ENCODE assay signal across 11 cellular contexts in genomic region chr2:73980566-73980965, GRCh38. TPM values are rescaled to one million over a fixed set of nuclear protein-coding genes. Genes with fewer than 3 reads are reported as not detected.
DNase-seq lines count a peak whose midpoint lies in the region; ATAC-seq and TF ChIP-seq lines count a peak whose summit lies in the region.
"Had no signal": no experiment of that assay in that cellular context is flagged by ENCODE, and none has a peak within 500 bp of the region (broad histone marks: within the 10 kb centered on the region; RNA-seq: fewer than 3 reads in every experiment).

No MANE protein-coding gene starts in this region.

- no peak for ATAC-seq in stimulated activated naive CD8-positive, alpha-beta T cell treated with anti-CD3 and anti-CD28 coated beads, Interleukin-15, Interleukin-2, amounts not matched to agents 100 U/mL and 50 U/mL, for 24 hours
- ATAC-seq in activated B cell treated with CpG ODN at 0.5 μM for 24 hours (ENCODE audit: low read depth), result no peak
- no peak for ATAC-seq in GM18519 (IDR thresholded peaks at IDR 0.05; ENCODE audit: low FRiP score, unreplicated experiment)
- no peak for ATAC-seq in upper lobe of right lung

- no peak for DNase-seq in stimulated activated naive CD8-positive, alpha-beta T cell treated with anti-CD3 and anti-CD28 coated beads, Interleukin-15, Interleukin-2, amounts not matched to agents 100 U/mL and 50 U/mL, for 24 hours
- DNase-seq in activated B cell treated with CpG ODN at 0.5 μM for 24 hours, result no peak
- DNase-seq in D341Med (ENCODE audit: low spot score), result no peak
- no peak for DNase-seq in upper lobe of right lung
- no peak for DNase-seq in NCI-H1694 treated with DMSO at 0.1 percent for 48 hours (lab: John Stamatoyannopoulos, UW)
- DNase-seq: NCI-H2029 treated with DMSO at 0.1 percent for 48 hours had no signal

- H3K27ac Mint-ChIP-seq in stimulated activated naive CD8-positive, alpha-beta T cell treated with anti-CD3 and anti-CD28 coated beads, Interleukin-15, Interleukin-2, amounts not matched to agents 100 ng/mL and 50 ng/mL, for 24 hours, result no peak overlapping the region
- H3K27ac Mint-ChIP-seq in activated B cell treated with CpG ODN at 0.5 μM for 24 hours, result no peak overlapping the region

- H3K4me1 ChIP-seq in iPS-20b (ENCODE audit: insufficient read depth, low read length) (peaks cover 16% of the 10 kb centered on the region), upper lobe of right lung (peaks cover 51% of the 10 kb centered on the region)

- H3K9me3 ChIP-seq in iPS-20b (ENCODE audit: insufficient read depth, low read depth, low read length) (no peaks in the 10 kb centered on the region), upper lobe of right lung (no peaks in the 10 kb centered on the region)
- H3K9me3 ChIP-seq: SJSA1 had no signal

- intact Hi-C loops in activated B cell treated with CpG ODN at 0.5 μM for 24 hours (cut with micrococcal nuclease) (loop anchor here (5.0 kb wide), 3 partner anchors 33 to 217 kb away; partner anchors contain the start of gene MTHFD2), upper lobe of right lung (cut with DNase I) (no loop called here)

- no peaks in the 10 kb centered on the region for H3K9me3 Mint-ChIP-seq in stimulated activated naive CD8-positive, alpha-beta T cell treated with anti-CD3 and anti-CD28 coated beads, Interleukin-15, Interleukin-2, amounts not matched to agents 100 ng/mL and 50 ng/mL, for 24 hours
- H3K9me3 Mint-ChIP-seq in activated B cell treated with CpG ODN at 0.5 μM for 24 hours, result no peaks in the 10 kb centered on the region

- H3K4me1 Mint-ChIP-seq in stimulated activated naive CD8-positive, alpha-beta T cell treated with anti-CD3 and anti-CD28 coated beads, Interleukin-15, Interleukin-2, amounts not matched to agents 100 ng/mL and 50 ng/mL, for 24 hours (ENCODE audit: low read depth), result peaks cover 70% of the 10 kb centered on the region
- peaks cover 51% of the 10 kb centered on the region for H3K4me1 Mint-ChIP-seq in activated B cell treated with CpG ODN at 0.5 μM for 24 hours

- H3K36me3 ChIP-seq in iPS-20b (ENCODE audit: insufficient read depth, low read depth, low read length) (no peaks in the 10 kb centered on the region), upper lobe of right lung (no peaks in the 10 kb centered on the region)

- H3K36me3 Mint-ChIP-seq in stimulated activated naive CD8-positive, alpha-beta T cell treated with anti-CD3 and anti-CD28 coated beads, Interleukin-15, Interleukin-2, amounts not matched to agents 100 ng/mL and 50 ng/mL, for 24 hours (ENCODE audit: low read depth), result no peaks in the 10 kb centered on the region
- peaks cover under 1% of the 10 kb centered on the region for H3K36me3 Mint-ChIP-seq in activated B cell treated with CpG ODN at 0.5 μM for 24 hours (ENCODE audit: low read depth)

- peak overlapping the region; percentile 81 for H3K4me3 Mint-ChIP-seq in stimulated activated naive CD8-positive, alpha-beta T cell treated with anti-CD3 and anti-CD28 coated beads, Interleukin-15, Interleukin-2, amounts not matched to agents 100 ng/mL and 50 ng/mL, for 24 hours
- peak overlapping the region; percentile 79 for H3K4me3 Mint-ChIP-seq in activated B cell treated with CpG ODN at 0.5 μM for 24 hours

- no peak for TF ChIP-seq CTCF in activated B cell treated with CpG ODN at 0.5 μM for 24 hours (IDR thresholded peaks at IDR 0.05)
- no peak for TF ChIP-seq CTCF in upper lobe of right lung (IDR thresholded peaks at IDR 0.05)

- no peaks in the 10 kb centered on the region for H3K27me3 Mint-ChIP-seq in stimulated activated naive CD8-positive, alpha-beta T cell treated with anti-CD3 and anti-CD28 coated beads, Interleukin-15, Interleukin-2, amounts not matched to agents 100 ng/mL and 50 ng/mL, for 24 hours
- peaks cover 4% of the 10 kb centered on the region for H3K27me3 Mint-ChIP-seq in activated B cell treated with CpG ODN at 0.5 μM for 24 hours

- POLR2A ChIA-PET in activated B cell treated with CpG ODN at 0.5 μM for 24 hours (lab: Charles Lee), result no interaction called here

- H3K4me3 ChIP-seq in iPS-20b (ENCODE audit: low read length) (peak overlapping the region; percentile 75), upper lobe of right lung (no peak overlapping the region)

- H3K27ac ChIP-seq in iPS-20b (ENCODE audit: low read length) (no peak overlapping the region), upper lobe of right lung (no peak overlapping the region)
- H3K27ac ChIP-seq: parathyroid adenoma, SJSA1 had no signal

- CTCF ChIA-PET in activated B cell treated with CpG ODN at 0.5 μM for 24 hours (lab: Charles Lee), result interaction anchor here (1.5 kb wide), 1 partner anchor 72 kb away, joined by 5 read pairs; no protein-coding TSS in a partner anchor

- H3K27me3 ChIP-seq in iPS-20b (ENCODE audit: insufficient read depth, low read length), result peaks cover 73% of the 10 kb centered on the region
- H3K27me3 ChIP-seq in upper lobe of right lung, result no peaks in the 10 kb centered on the region
- H3K27me3 ChIP-seq: SJSA1 had no signal

- peak overlapping the region; percentile 51; the same call in 1 of the 2 replicates for H3K9ac ChIP-seq in iPS-20b (ENCODE audit: low read depth, low read length)
- H3K9ac ChIP-seq: parathyroid adenoma had no signal

RNA-seq across cellular contexts. Expression of gene TET3, which starts 4.1 kb away (rescaled TPM):
- total RNA-seq in activated B cell treated with CpG ODN at 0.5 μM for 24 hours (52.6 and 60.1 TPM in 2 replicates), upper lobe of right lung (19.9 TPM)

RNA-seq across cellular contexts. Expression of gene DGUOK, which starts 53.9 kb away (rescaled TPM):
- total RNA-seq in activated B cell treated with CpG ODN at 0.5 μM for 24 hours, result 70.1 and 77.4 TPM in 2 replicates
- total RNA-seq in upper lobe of right lung, result 34.4 TPM
